ENCODE assay signal across 8 cellular contexts in the genomic region with DNA sequence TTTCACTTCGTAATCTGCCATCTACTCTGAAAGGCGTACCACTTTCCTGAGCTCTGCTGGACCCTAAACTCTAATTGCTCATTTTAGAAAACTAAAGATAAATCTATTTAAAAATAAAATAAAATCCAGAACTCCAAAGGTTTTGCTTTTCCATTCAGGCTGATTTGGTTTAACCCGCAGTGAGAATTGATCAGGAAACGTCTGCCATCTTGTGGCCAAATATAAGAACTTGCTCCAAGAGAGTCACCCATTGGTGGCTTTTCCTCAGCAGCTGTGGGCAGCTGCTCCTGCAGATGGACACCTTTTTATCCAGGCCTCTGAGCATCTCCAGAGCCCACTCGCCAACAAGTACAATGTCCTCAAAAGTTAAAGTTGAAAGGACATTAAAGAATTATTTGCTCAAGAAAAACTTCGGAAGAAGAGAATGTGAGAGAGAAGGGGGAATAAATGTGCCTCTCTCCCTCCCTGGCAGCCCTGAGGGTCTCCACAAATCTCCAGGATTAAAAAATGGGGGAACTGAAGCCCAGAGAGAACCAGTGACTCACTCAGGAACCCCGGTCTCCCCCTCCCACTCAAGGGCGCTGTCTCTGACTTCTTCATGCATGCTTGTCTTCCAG. TPM values are rescaled to one million over a fixed set of nuclear protein-coding genes. Genes with fewer than 3 reads are reported as not detected.
DNase-seq lines count a peak whose midpoint lies in the region; ATAC-seq and TF ChIP-seq lines count a peak whose summit lies in the region.

No MANE protein-coding gene starts in this region.

- H3K27ac ChIP-seq in dorsolateral prefrontal cortex (no peak overlapping the region), lung (ENCODE audit: low read depth in 1 of 2, low read length in 1 of 2) (no peak overlapping the region), aorta (ENCODE audit: low read depth in 1 of 2, low read length in 2 of 2) (no peak overlapping the region)

- WGBS in lung, 2 donors, result 35 to 44% methylated on average over 8 of the region's 8 CpGs
- WGBS in aorta, 2 donors, result 10 to 11% methylated on average over 8 of the region's 8 CpGs

- H3K9me3 ChIP-seq in lung (ENCODE audit: control insufficient read depth in 2 of 2, insufficient read depth in 1 of 2, low read length in 1 of 2) (peaks cover 0 to 2% of the 10 kb centered on the region in 2 donors), aorta (ENCODE audit: control insufficient read depth, low read length) (no peaks in the 10 kb centered on the region)

- H3K4me3 ChIP-seq in dorsolateral prefrontal cortex, result peak overlapping the region in 5 of 59 donors; percentile 4 to 52 (median 15)
- no peak overlapping the region for H3K4me3 ChIP-seq in lung
- H3K4me3 ChIP-seq in aorta (ENCODE audit: low read length in 2 of 2), result no peak overlapping the region

- H3K27ac Mint-ChIP-seq in activated naive CD4-positive, alpha-beta T cell treated with anti-CD3 and anti-CD28 coated beads for 36 hours, result no peak overlapping the region

- H3K36me3 ChIP-seq in lung (ENCODE audit: control insufficient read depth in 2 of 2, insufficient read depth in 2 of 2, low read length in 2 of 2) (no peaks in the 10 kb centered on the region), aorta (ENCODE audit: control insufficient read depth in 1 of 2, insufficient read depth in 2 of 2, low read length in 1 of 2) (no peaks in the 10 kb centered on the region)

- H3K4me1 ChIP-seq in lung (ENCODE audit: control insufficient read depth in 2 of 2, insufficient read depth in 2 of 2, low read length in 2 of 2), result no peaks in the 10 kb centered on the region
- H3K4me1 ChIP-seq in aorta (ENCODE audit: control insufficient read depth in 1 of 2, insufficient read depth in 2 of 2, low read length in 2 of 2), result no peaks in the 10 kb centered on the region

- no peaks in the 10 kb centered on the region for H3K36me3 Mint-ChIP-seq in activated naive CD4-positive, alpha-beta T cell treated with anti-CD3 and anti-CD28 coated beads for 36 hours (ENCODE audit: low read depth)

- TF ChIP-seq CTCF in dorsolateral prefrontal cortex (IDR thresholded peaks at IDR 0.05 in 54 of 56, conservative IDR thresholded peaks at IDR 0.05 in 2 of 56; ENCODE audit: low read depth in 1 of 56, partially characterized antibody in 56 of 56) (peak; percentile 71 to 93 (median 85)), lung (IDR thresholded peaks at IDR 0.05; ENCODE audit: control extremely low read depth, extremely low read depth) (peak; percentile 43)

- intact Hi-C loops in activated naive CD4-positive, alpha-beta T cell treated with anti-CD3 and anti-CD28 coated beads for 36 hours (cut with micrococcal nuclease), result loop anchor here (1.0 to 5.0 kb wide), 4 partner anchors 586 to 1497 kb away; no protein-coding TSS in a partner anchor
- intact Hi-C loops in dorsolateral prefrontal cortex (cut with DNase I), result loop anchor here in 1 of 2 donors (5.0 to 10.0 kb wide), 3 partner anchors 772 to 1494 kb away; no protein-coding TSS in a partner anchor
- intact Hi-C loops in aorta (cut with DNase I), result loop anchor here (5.0 to 10.0 kb wide), 4 partner anchors 594 to 1234 kb away; no protein-coding TSS in a partner anchor

- no peaks in the 10 kb centered on the region for H3K9me3 Mint-ChIP-seq in activated naive CD4-positive, alpha-beta T cell treated with anti-CD3 and anti-CD28 coated beads for 36 hours

- H3K4me3 Mint-ChIP-seq in activated naive CD4-positive, alpha-beta T cell treated with anti-CD3 and anti-CD28 coated beads for 36 hours, result no peak overlapping the region

- H3K27me3 ChIP-seq in dorsolateral prefrontal cortex (peaks cover 0 to 9% (median 0%) of the 10 kb centered on the region in 45 donors), lung (ENCODE audit: control insufficient read depth, insufficient read depth) (no peaks in the 10 kb centered on the region), aorta (ENCODE audit: control insufficient read depth in 1 of 2, insufficient read depth in 2 of 2, low read length in 1 of 2) (no peaks in the 10 kb centered on the region)

- peak; percentile 54 for DNase-seq in activated naive CD4-positive, alpha-beta T cell treated with anti-CD3 and anti-CD28 coated beads for 36 hours
- DNase-seq in activated naive CD4-positive, alpha-beta T cell treated with Interleukin-2 at 50 U/mL for 16 hours, result no peak
- DNase-seq in HCEC 1CT (peak; percentile 61), NAMALWA (ENCODE audit: low spot score) (peak; percentile 72), SK-N-DZ (ENCODE audit: low spot score) (peak; percentile 53), dorsolateral prefrontal cortex (peak in 2 of 10 donors; percentile 31 to 39), lung (ENCODE audit: low spot score) (no peak), aorta (no peak)

- H3K27me3 Mint-ChIP-seq in activated naive CD4-positive, alpha-beta T cell treated with anti-CD3 and anti-CD28 coated beads for 36 hours (ENCODE audit: low read depth), result peaks cover 10% of the 10 kb centered on the region

- peaks cover 7% of the 10 kb centered on the region for H3K4me1 Mint-ChIP-seq in activated naive CD4-positive, alpha-beta T cell treated with anti-CD3 and anti-CD28 coated beads for 36 hours (ENCODE audit: low read depth)

- CTCF ChIA-PET in activated naive CD4-positive, alpha-beta T cell treated with anti-CD3 and anti-CD28 coated beads for 36 hours (lab: Charles Lee), result interaction anchor here (0.6 to 3.9 kb wide), 16 partner anchors 8 to 813 kb away, joined by 3 to 43 read pairs (median 4); a partner anchor contains a TSS

- no peak for ATAC-seq in lung (ENCODE audit: insufficient read depth, low FRiP score)
- peak; percentile 83 for ATAC-seq in aorta (ENCODE audit: low FRiP score)

RNA-seq across cellular contexts. Expression of a gene that starts 4.1 kb away (rescaled TPM):
- not detected for total RNA-seq in activated naive CD4-positive, alpha-beta T cell treated with anti-CD3 and anti-CD28 coated beads for 36 hours
- polyA plus RNA-seq in SK-N-DZ (2014; cell fraction: cytosol; rRNA removed), result not detected in 2 replicates
- polyA plus RNA-seq in SK-N-DZ (2014; cell fraction: nucleus; rRNA removed), result not detected in 2 replicates
- total RNA-seq in dorsolateral prefrontal cortex (1 to 10 TPM in 5 of 120 experiments, under 1 TPM in 73, not detected in 42; 0.04 to 2.8 (median 0.27) TPM), lung (under 1 TPM; 0.40 to 0.54 TPM), aorta (under 1 TPM; 0.24 to 0.29 TPM)
- polyA plus RNA-seq in lung (under 1 TPM; 0.02 TPM), aorta (not detected)

RNA-seq across cellular contexts. Expression of a gene that starts 20.3 kb away (rescaled TPM):
- 10 to 100 TPM; 21.6 to 22.3 TPM for total RNA-seq in activated naive CD4-positive, alpha-beta T cell treated with anti-CD3 and anti-CD28 coated beads for 36 hours
- polyA plus RNA-seq in SK-N-DZ (2014; cell fraction: cytosol; rRNA removed), result 16.8 and 28.9 TPM in 2 replicates
- 9.4 and 10.4 TPM in 2 replicates for polyA plus RNA-seq in SK-N-DZ (2014; cell fraction: nucleus; rRNA removed)
- total RNA-seq in dorsolateral prefrontal cortex (100 to 1,000 TPM in 109 of 120 experiments, 10 to 100 TPM in 11; 71.2 to 162 (median 128) TPM), lung (10 to 100 TPM; 47.8 to 83.9 TPM), aorta (10 to 100 TPM; 85.9 to 87.2 TPM)
- polyA plus RNA-seq in lung (10 to 100 TPM; 48.3 to 90.7 TPM), aorta (10 to 100 TPM; 47.6 to 94.8 TPM)

Comparison
In these comparisons a context has a peak if more than half of its experiments do, and no peak if none do; other contexts are left out.
1. DNase-seq: peak in activated naive CD4-positive, alpha-beta T cell treated with anti-CD3 and anti-CD28 coated beads for 36 hours (single experiment), HCEC 1CT (single experiment), NAMALWA (single experiment) and SK-N-DZ (single experiment); none in activated naive CD4-positive, alpha-beta T cell treated with Interleukin-2 at 50 U/mL for 16 hours (single experiment), lung (single experiment) and aorta (0 of 2).